9 cellular contexts compared by ENCODE assay signal in genomic region chr7:1024331-1024761, GRCh38. TPM values are rescaled to one million over a fixed set of nuclear protein-coding genes. Genes with fewer than 3 reads are reported as not detected.
DNase-seq lines count a peak whose midpoint lies in the region; ATAC-seq and TF ChIP-seq lines count a peak whose summit lies in the region.
"Had no signal": no experiment of that assay in that cellular context is flagged by ENCODE, and none has a peak within 500 bp of the region (broad histone marks: within the 10 kb centered on the region; RNA-seq: fewer than 3 reads in every experiment).

No MANE protein-coding gene starts in this region.

- intact Hi-C loops in dendritic cell treated with granulocyte-macrophage colony-stimulating factor and Interleukin-4, amounts not matched to agents 40 ng/mL and 50 ng/mL, for 4 days (cut with micrococcal nuclease): no loop called here
- intact Hi-C loops in head of caudate nucleus (cut with DNase I) (no loop called here), MCF 10A (cut with micrococcal nuclease) (no loop called here)

- BruUV-seq in MCF 10A (replicated peaks; lab: Mats Ljungman, UMichigan): no TSS peak

- H3K9me3 Mint-ChIP-seq in dendritic cell treated with granulocyte-macrophage colony-stimulating factor and Interleukin-4, amounts not matched to agents 40 ng/mL and 50 ng/mL, for 4 days: peaks cover 9% of the 10 kb centered on the region
- no peaks in the 10 kb centered on the region for H3K9me3 Mint-ChIP-seq in MCF 10A (ENCODE audit: unreplicated experiment)

- peak overlapping the region; percentile 35 for H3K4me3 Mint-ChIP-seq in dendritic cell treated with granulocyte-macrophage colony-stimulating factor and Interleukin-4, amounts not matched to agents 40 ng/mL and 50 ng/mL, for 4 days
- H3K4me3 Mint-ChIP-seq in MCF 10A (ENCODE audit: unreplicated experiment): no peak overlapping the region

- no peak for TF ChIP-seq CTCF in MCF 10A (IDR thresholded peaks at IDR 0.05; ENCODE audit: unreplicated experiment)

- peaks cover 82% of the 10 kb centered on the region for H3K36me3 Mint-ChIP-seq in dendritic cell treated with granulocyte-macrophage colony-stimulating factor and Interleukin-4, amounts not matched to agents 40 ng/mL and 50 ng/mL, for 4 days (ENCODE audit: low read depth)
- peaks cover 30% of the 10 kb centered on the region for H3K36me3 Mint-ChIP-seq in MCF 10A (ENCODE audit: insufficient read depth, unreplicated experiment)

- H3K27me3 Mint-ChIP-seq in dendritic cell treated with granulocyte-macrophage colony-stimulating factor and Interleukin-4, amounts not matched to agents 40 ng/mL and 50 ng/mL, for 4 days: no peaks in the 10 kb centered on the region
- H3K27me3 Mint-ChIP-seq in MCF 10A (ENCODE audit: insufficient read depth, unreplicated experiment): no peaks in the 10 kb centered on the region

- ATAC-seq in GM18517 (IDR thresholded peaks at IDR 0.05; ENCODE audit: unreplicated experiment): peak; percentile 60
- peak; percentile 52 for ATAC-seq in GM21528 (IDR thresholded peaks at IDR 0.05; ENCODE audit: low FRiP score, unreplicated experiment)
- peak; percentile 33 for ATAC-seq in HG03469 (IDR thresholded peaks at IDR 0.05; ENCODE audit: unreplicated experiment)

- peaks cover 58% of the 10 kb centered on the region for H3K4me1 Mint-ChIP-seq in dendritic cell treated with granulocyte-macrophage colony-stimulating factor and Interleukin-4, amounts not matched to agents 40 ng/mL and 50 ng/mL, for 4 days (ENCODE audit: low read depth)
- peaks cover 13% of the 10 kb centered on the region for H3K4me1 Mint-ChIP-seq in MCF 10A (ENCODE audit: insufficient read depth, unreplicated experiment)

- CTCF ChIA-PET in MCF 10A (lab: Yijun Ruan, JAX): interaction anchor here (1.7 kb wide), 1 partner anchor 31 kb away, joined by 6 read pairs; no protein-coding TSS in a partner anchor

- POLR2A ChIA-PET in MCF 10A (lab: Yijun Ruan, JAX): no interaction called here

- DNase-seq in dedifferentiated amniotic fluid mesenchymal stem cell (ENCODE audit: extremely low spot score) (no peak), head of caudate nucleus (no peak), MCF 10A (ENCODE audit: unreplicated experiment) (no peak), foreskin melanocyte (no peak)
- DNase-seq: HCEC 1CT had no signal

- H3K27ac Mint-ChIP-seq in dendritic cell treated with granulocyte-macrophage colony-stimulating factor and Interleukin-4, amounts not matched to agents 40 ng/mL and 50 ng/mL, for 4 days: peak overlapping the region; percentile 55
- no peak overlapping the region for H3K27ac Mint-ChIP-seq in MCF 10A (ENCODE audit: low read depth, unreplicated experiment)

RNA-seq across cellular contexts. Expression of gene GPR146, which starts 20.0 kb away (rescaled TPM):
- 0.27 TPM in 1 of 2 replicates, not detected in the other for total RNA-seq in MCF 10A (2022)

RNA-seq across cellular contexts. Expression of gene CYP2W1, which starts 41.4 kb away (rescaled TPM):
- not detected in 2 replicates for total RNA-seq in MCF 10A (2022)

RNA-seq across cellular contexts. Expression of gene COX19, which starts 49.0 kb away (rescaled TPM):
- total RNA-seq in MCF 10A (2022): 14.7 and 16.5 TPM in 2 replicates
